Comparison of ENCODE assay signal across 19 cellular contexts in genomic region chr1:200673952-200674823, GRCh38. TPM values are rescaled to one million over a fixed set of nuclear protein-coding genes. Genes with fewer than 3 reads are reported as not detected.
DNase-seq lines count a peak whose midpoint lies in the region; ATAC-seq and TF ChIP-seq lines count a peak whose summit lies in the region.
"Had no signal": no experiment of that assay in that cellular context is flagged by ENCODE, and none has a peak within 500 bp of the region (broad histone marks: within the 10 kb centered on the region; RNA-seq: fewer than 3 reads in every experiment).

No MANE protein-coding gene starts in this region.

- no peak overlapping the region for H3K4me3 Mint-ChIP-seq in stimulated activated effector memory CD8-positive, alpha-beta T cell treated with anti-CD3 and anti-CD28 coated beads, Interleukin-12 subunit alpha, Interleukin-12 subunit beta, amount 100 ng/mL, for 72 hours

- H3K9me3 ChIP-seq in SK-N-MC (ENCODE audit: low read depth, low read length): no peaks in the 10 kb centered on the region
- H3K9me3 ChIP-seq: HAP-1, heart left ventricle, right atrium auricular region had no signal

- CTCF ChIA-PET in AG04449 (lab: Yijun Ruan, JAX): interaction anchor here (1.0 to 2.2 kb wide), 4 partner anchors 11 to 129 kb away, joined by 3 to 10 read pairs (median 4); no protein-coding TSS in a partner anchor

- H3K36me3 ChIP-seq in SK-N-MC (ENCODE audit: insufficient read depth, low read length): no peaks in the 10 kb centered on the region
- H3K36me3 ChIP-seq: HAP-1, heart left ventricle, right atrium auricular region had no signal

- H3K4me3 ChIP-seq in AG04449 (ENCODE audit: low read depth, low read length) (no peak overlapping the region), SK-N-MC (0 out of 2 replicates have a peak overlapping the region, but pooled peaks have one; percentile 11)
- H3K4me3 ChIP-seq: HAP-1, heart left ventricle, right atrium auricular region had no signal

- H3K27ac Mint-ChIP-seq in stimulated activated effector memory CD8-positive, alpha-beta T cell treated with anti-CD3 and anti-CD28 coated beads, Interleukin-12 subunit alpha, Interleukin-12 subunit beta, amount 100 ng/mL, for 72 hours: no peak overlapping the region

- TF ChIP-seq CTCF in AG04449 (IDR thresholded peaks at IDR 0.05; ENCODE audit: insufficient read depth, low read length, missing control alignments): no peak

- DNase-seq in AG04449 (ENCODE audit: low read depth, low spot score) (peak; percentile 24), DMS79 treated with DMSO at 0.1 percent for 48 hours (lab: John Stamatoyannopoulos, UW) (peak; percentile 50), SK-N-MC (ENCODE audit: low read depth, low spot score) (no peak), foreskin melanocyte (peak; percentile 10), SK-N-DZ (ENCODE audit: low spot score) (no peak)
- DNase-seq in stimulated activated effector memory CD8-positive, alpha-beta T cell treated with anti-CD3 and anti-CD28 coated beads, Interleukin-12 subunit alpha, Interleukin-12 subunit beta, amount 100 ng/mL, for 72 hours (ENCODE audit: low spot score in 2 of 2): no peak
- no peak for DNase-seq in effector CD8-positive, alpha-beta T cell (lab: John Stamatoyannopoulos, UW)
- DNase-seq: activated CD4-positive, alpha-beta T cell treated with anti-CD3 and anti-CD28 coated beads, Interleukin-2, amount 50 U/mL, for 48 hours; activated effector memory CD4-positive, alpha-beta T cell treated with anti-CD3 and anti-CD28 coated beads, Interleukin-2, amount 50 U/mL, for 16 hours; cortex of kidney; heart left ventricle; islet precursor cell; NCI-H1694 treated with DMSO at 0.1 percent for 48 hours; NCI-H524; stimulated activated CD4-positive, alpha-beta T cell treated with anti-CD3 and anti-CD28 coated beads, Interleukin-1b, Interleukin-23, amount 100 ng/mL, for 48 hours had no signal

- no peak for ATAC-seq in stimulated activated effector memory CD8-positive, alpha-beta T cell treated with anti-CD3 and anti-CD28 coated beads, Interleukin-12 subunit alpha, Interleukin-12 subunit beta, amount 100 ng/mL, for 72 hours
- ATAC-seq in HG03175 (IDR thresholded peaks at IDR 0.05; ENCODE audit: unreplicated experiment): no peak
- ATAC-seq: heart left ventricle, Panc1 had no signal

- peaks cover 11% of the 10 kb centered on the region for H3K36me3 Mint-ChIP-seq in stimulated activated effector memory CD8-positive, alpha-beta T cell treated with anti-CD3 and anti-CD28 coated beads, Interleukin-12 subunit alpha, Interleukin-12 subunit beta, amount 100 ng/mL, for 72 hours

- H3K27ac ChIP-seq in SK-N-MC: peak overlapping the region; percentile 25; the same call in 1 of the 2 replicates
- H3K27ac ChIP-seq: heart left ventricle, right atrium auricular region had no signal

- H3K9me3 Mint-ChIP-seq in stimulated activated effector memory CD8-positive, alpha-beta T cell treated with anti-CD3 and anti-CD28 coated beads, Interleukin-12 subunit alpha, Interleukin-12 subunit beta, amount 100 ng/mL, for 72 hours: no peaks in the 10 kb centered on the region

- H3K9ac ChIP-seq in SK-N-MC (ENCODE audit: insufficient read length): no peak overlapping the region

- POLR2A ChIA-PET in AG04449 (lab: Yijun Ruan, JAX): no interaction called here

- peaks cover 22% of the 10 kb centered on the region for H3K4me1 Mint-ChIP-seq in stimulated activated effector memory CD8-positive, alpha-beta T cell treated with anti-CD3 and anti-CD28 coated beads, Interleukin-12 subunit alpha, Interleukin-12 subunit beta, amount 100 ng/mL, for 72 hours

RNA-seq across cellular contexts. Expression of gene DDX59, which starts 4.5 kb away (rescaled TPM):
- polyA plus RNA-seq in SK-N-DZ (2014; cell fraction: cytosol; rRNA removed): 12.6 and 16.0 TPM in 2 replicates
- polyA plus RNA-seq in SK-N-DZ (2014; cell fraction: nucleus; rRNA removed): 16.9 and 24.1 TPM in 2 replicates

RNA-seq across cellular contexts. Expression of gene KIF14, which starts 53.6 kb away (rescaled TPM):
- 17.8 and 18.2 TPM in 2 replicates for polyA plus RNA-seq in SK-N-DZ (2014; cell fraction: cytosol; rRNA removed)
- polyA plus RNA-seq in SK-N-DZ (2014; cell fraction: nucleus; rRNA removed): 10.5 and 11.7 TPM in 2 replicates

Comparison
In these comparisons a context has a peak if more than half of its experiments do, and no peak if none do; other contexts are left out.
1. DNase-seq: peak in AG04449 (single experiment), DMS79 treated with DMSO at 0.1 percent for 48 hours (single experiment) and foreskin melanocyte (single experiment); none in SK-N-MC (single experiment), SK-N-DZ (single experiment), stimulated activated effector memory CD8-positive, alpha-beta T cell treated with anti-CD3 and anti-CD28 coated beads, Interleukin-12 subunit alpha, Interleukin-12 subunit beta, amount 100 ng/mL, for 72 hours (0 of 2) and effector CD8-positive, alpha-beta T cell (single experiment).